ENCODE assay signal across 11 cellular contexts in the genomic region with DNA sequence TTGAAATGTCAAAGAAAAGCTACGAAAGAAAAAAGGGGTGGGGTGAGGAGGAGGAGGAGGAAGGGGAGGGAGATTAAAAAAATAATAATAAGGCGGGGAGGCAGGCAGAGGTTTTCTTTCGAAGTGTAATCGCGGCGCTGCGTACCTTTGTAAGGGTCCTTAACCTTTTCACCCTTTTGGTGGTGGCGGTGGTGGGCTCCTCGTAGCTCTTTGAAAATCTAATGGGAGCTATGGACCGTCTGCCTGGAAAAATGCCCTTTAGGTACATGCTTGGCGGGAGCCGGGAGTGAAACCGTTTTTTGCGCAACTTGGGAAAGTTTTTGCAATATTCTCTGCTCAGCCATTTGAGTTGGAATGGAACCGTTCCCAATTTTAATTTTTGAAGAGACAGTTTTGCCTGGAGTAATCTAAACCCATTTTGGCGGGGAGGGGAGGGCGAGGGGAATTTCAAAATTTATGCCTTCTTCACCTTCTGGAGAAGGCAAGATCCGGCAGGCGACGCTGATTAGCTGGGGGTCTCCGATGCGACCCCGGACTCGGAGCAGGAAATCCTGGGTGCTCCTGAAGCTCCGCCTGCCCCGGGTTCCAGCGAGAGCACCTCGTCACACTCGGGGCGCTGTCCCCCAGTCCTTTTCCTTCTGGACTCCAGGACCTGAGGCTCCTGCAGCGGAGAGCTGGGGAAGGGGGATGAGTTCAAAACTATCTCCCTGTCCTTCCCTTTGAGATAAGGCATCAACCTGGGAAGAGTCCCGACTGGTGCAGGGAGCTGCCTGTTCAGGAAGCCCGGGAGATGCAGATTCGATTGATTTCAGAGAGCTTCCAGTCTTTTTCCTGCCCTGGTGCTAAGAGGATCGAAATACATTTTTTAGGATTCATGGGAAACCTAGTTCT.
DNase-seq lines count a peak whose midpoint lies in the region; ATAC-seq and TF ChIP-seq lines count a peak whose summit lies in the region.
"Had no signal": no experiment of that assay in that cellular context is flagged by ENCODE, and none has a peak within 500 bp of the region (broad histone marks: within the 10 kb centered on the region; RNA-seq: fewer than 3 reads in every experiment).

No MANE protein-coding gene starts in this region.

- H3K79me2 ChIP-seq in fibroblast of lung (ENCODE audit: control insufficient read depth, insufficient read depth, low read length) = no peaks in the 10 kb centered on the region

- H4K20me1 ChIP-seq in IMR-90 (ENCODE audit: insufficient read depth, low read length) (no peaks in the 10 kb centered on the region), fibroblast of lung (ENCODE audit: control insufficient read depth, extremely low read depth, insufficient read depth, low read length) (no peaks in the 10 kb centered on the region)

- H3K23ac ChIP-seq in IMR-90 (ENCODE audit: low read depth, low read length) = peak overlapping the region; percentile 84; the same call in 1 of the 2 replicates

- TF ChIP-seq CTCF in AG10803 (conservative IDR thresholded peaks at IDR 0.05; ENCODE audit: low read length) (no peak), IMR-90 (conservative IDR thresholded peaks at IDR 0.05; ENCODE audit: low read depth, low read length) (no peak), fibroblast of lung (conservative IDR thresholded peaks at IDR 0.05 in 1 of 2, IDR thresholded peaks at IDR 0.05 in 1 of 2; ENCODE audit: low read depth in 1 of 2, low read length in 2 of 2) (no peak), nephron (IDR thresholded peaks at IDR 0.05; ENCODE audit: unreplicated experiment in 3 of 3) (no peak)

- no peaks in the 10 kb centered on the region for H3K4me1 Mint-ChIP-seq in nephron

- peak overlapping the region; percentile 35 for H3K27ac ChIP-seq in IMR-90 (ENCODE audit: insufficient read depth, low read length)
- no peak overlapping the region for H3K27ac ChIP-seq in fibroblast of lung (ENCODE audit: insufficient read depth, low read length)
- H3K27ac ChIP-seq: adrenal gland had no signal

- H2BK120ac ChIP-seq in IMR-90 (ENCODE audit: low read depth, low read length) = peak overlapping the region; percentile 82

- H3K27me3 Mint-ChIP-seq in nephron (ENCODE audit: low read depth) = peaks cover 83% of the 10 kb centered on the region

- peak overlapping the region; percentile 50; the same call in 1 of the 2 replicates for H3K14ac ChIP-seq in IMR-90 (replicated peaks; ENCODE audit: low read depth, low read length)

- 0% methylated on average over 2 of the region's 35 CpGs; no CpG with 5 or more reads in 1 of the 2 experiments for WGBS in IMR-90 (ENCODE audit: extremely low coverage in 2 of 2, insufficient read length in 1 of 2), 2 experiments

- no peak overlapping the region; the same call in 1 of the 2 replicates for H3K4ac ChIP-seq in IMR-90 (ENCODE audit: low read depth, low read length)

- H3K4me1 ChIP-seq in IMR-90 (ENCODE audit: control insufficient read depth, insufficient read depth, low read length) = no peaks in the 10 kb centered on the region; the same call in 1 of the 2 replicates
- H3K4me1 ChIP-seq in fibroblast of lung (ENCODE audit: control insufficient read depth, extremely low read depth, insufficient read depth, low read length) = no peaks in the 10 kb centered on the region

- dilution Hi-C loops in IMR-90 (cut with HindIII; ENCODE audit: low sequenced_read_pairs, unreplicated experiment) = no loop called here

- no peaks in the 10 kb centered on the region for H3K36me3 Mint-ChIP-seq in nephron (ENCODE audit: low read depth)

- H2AK9ac ChIP-seq in IMR-90 (replicated peaks; ENCODE audit: low read depth, low read length, poor library complexity) = peak overlapping the region; percentile 7

- DNase-seq in AG10803 (ENCODE audit: low read depth) (peak; percentile 41), IMR-90 (peak; percentile 56), fibroblast of lung (ENCODE audit: low read depth in 2 of 2) (peak in 1 of 2 donors; percentile 66), left colon (no peak), GM19238 (ENCODE audit: insufficient read length, low spot score) (no peak)
- DNase-seq: activated B cell treated with CpG ODN at 0.5 μM for 24 hours, KG1 had no signal

- peak overlapping the region; percentile 25; the same call in 1 of the 2 replicates for H3K56ac ChIP-seq in IMR-90 (ENCODE audit: extremely low read depth, insufficient read depth, low read length)

- H4K8ac ChIP-seq in IMR-90 (ENCODE audit: low read depth in 2 of 2, low read length in 2 of 2) = peak overlapping the region in 1 of 2 experiments; percentile 26; a peak in 1 of 4 replicates

- ATAC-seq in IMR-90 (ENCODE audit: low read depth) (peak; percentile 19), GM21717 (IDR thresholded peaks at IDR 0.05; ENCODE audit: unreplicated experiment) (no peak), GM21447 (IDR thresholded peaks at IDR 0.05; ENCODE audit: unreplicated experiment) (no peak), left colon (no peak)

- peak overlapping the region; percentile 62 for H3K4me3 ChIP-seq in AG10803 (ENCODE audit: low read length)
- H3K4me3 ChIP-seq in IMR-90 (ENCODE audit: insufficient read depth, low read depth, low read length) = peak overlapping the region; percentile 85
- peak overlapping the region; percentile 51 to 75 (median 64) for H3K4me3 ChIP-seq in fibroblast of lung (replicated peaks in 1 of 4; ENCODE audit: control extremely low read depth in 1 of 4, insufficient read depth in 1 of 4, low read depth in 3 of 4, low read length in 4 of 4)

- H3K9me3 ChIP-seq in IMR-90 (ENCODE audit: control insufficient read depth, insufficient read depth, low read length) = no peaks in the 10 kb centered on the region
- no peaks in the 10 kb centered on the region for H3K9me3 ChIP-seq in fibroblast of lung (ENCODE audit: control insufficient read depth, insufficient read depth, low read depth, low read length)
- H3K9me3 ChIP-seq: adrenal gland had no signal

- H3K9ac ChIP-seq in IMR-90 (ENCODE audit: low read depth, low read length) (peak overlapping the region; percentile 83), fibroblast of lung (ENCODE audit: insufficient read depth, low read length) (no peak overlapping the region)

- no peak overlapping the region for H4K5ac ChIP-seq in IMR-90 (ENCODE audit: low read depth, low read length)

- TF ChIP-seq POLR2A in IMR-90 (IDR thresholded peaks at IDR 0.05; ENCODE audit: low read depth, low read length) = no peak

- peak overlapping the region; percentile 33; the same call in 1 of the 3 replicates for H2BK15ac ChIP-seq in IMR-90 (ENCODE audit: low read depth, low read length)

- H2BK20ac ChIP-seq in IMR-90 (ENCODE audit: low read depth, low read length) = peak overlapping the region; percentile 62

- no peaks in the 10 kb centered on the region for H3K36me3 ChIP-seq in IMR-90 (ENCODE audit: control insufficient read depth, insufficient read depth, low read length)
- H3K36me3 ChIP-seq in fibroblast of lung (ENCODE audit: control insufficient read depth, insufficient read depth, low read length) = no peaks in the 10 kb centered on the region
- H3K36me3 ChIP-seq: adrenal gland had no signal

- peak overlapping the region; percentile 70; the same call in 1 of the 2 replicates for H3K18ac ChIP-seq in IMR-90 (ENCODE audit: low read depth, low read length)

- no peak for TF ChIP-seq RAD21 in IMR-90 (IDR thresholded peaks at IDR 0.05; ENCODE audit: low read length)

- CTCF ChIA-PET in IMR-90 (lab: Yijun Ruan, JAX) = interaction anchor here (0.6 to 1.0 kb wide), 7 partner anchors 11 to 500 kb away, joined by 3 to 6 read pairs (median 4); no protein-coding TSS in a partner anchor

- peaks cover 4% of the 10 kb centered on the region for H3K9me3 Mint-ChIP-seq in nephron
- H3K9me3 Mint-ChIP-seq: activated B cell treated with CpG ODN at 0.5 μM for 24 hours had no signal

- H3K4me3 Mint-ChIP-seq in nephron = peak overlapping the region; percentile 35 to 51 (median 38)
- H3K4me3 Mint-ChIP-seq: activated B cell treated with CpG ODN at 0.5 μM for 24 hours had no signal

- H3K4me2 ChIP-seq in IMR-90 (ENCODE audit: low read depth, low read length) = peak overlapping the region; percentile 92
- peak overlapping the region; percentile 92 for H3K4me2 ChIP-seq in fibroblast of lung (ENCODE audit: extremely low read depth, insufficient read depth, low read length)

- H3K27ac Mint-ChIP-seq in nephron = no peak overlapping the region
- H3K27ac Mint-ChIP-seq: activated B cell treated with CpG ODN at 0.5 μM for 24 hours had no signal

- H3K27me3 ChIP-seq in IMR-90 (ENCODE audit: control insufficient read depth, insufficient read depth, low read length) = peaks cover 28% of the 10 kb centered on the region
- H3K27me3 ChIP-seq in fibroblast of lung (ENCODE audit: control insufficient read depth, insufficient read depth, low read length) = peaks cover 10% of the 10 kb centered on the region

- H4K91ac ChIP-seq in IMR-90 (ENCODE audit: insufficient read depth, low read depth, low read length) = peak overlapping the region; percentile 66

- H3K79me1 ChIP-seq in IMR-90 (ENCODE audit: low read depth in 1 of 2, low read length in 2 of 2) = no peaks in the 10 kb centered on the region; a peak in 1 of 4 replicates

- POLR2A ChIA-PET in IMR-90 (lab: Charles Lee; ENCODE audit: unreplicated experiment) = interaction anchor here (0.5 to 1.4 kb wide), 2 partner anchors 75 to 92 kb away, joined by 3 read pairs; a partner anchor contains a TSS

- no peak overlapping the region for H2AK5ac ChIP-seq in IMR-90 (ENCODE audit: low read depth, low read length)

- no peak overlapping the region for H2BK5ac ChIP-seq in IMR-90 (ENCODE audit: low read depth, low read length, poor library complexity, severe bottlenecking)

- intact Hi-C loops in IMR-90 (cut with micrococcal nuclease) = no loop called here
- intact Hi-C loops in left colon (cut with DNase I, micrococcal nuclease) = no loop called here

- in situ Hi-C loops in IMR-90 (cut with MboI; ENCODE audit: low sequenced_read_pairs) = no loop called here

- no TSS peak for BruUV-seq in IMR-90 (replicated peaks; lab: Mats Ljungman, UMichigan)

- H3K9me1 ChIP-seq in IMR-90 (ENCODE audit: insufficient read depth, low read length) = no peaks in the 10 kb centered on the region

- H2AFZ ChIP-seq in IMR-90 (replicated peaks; ENCODE audit: low read length, poor library complexity) (peak overlapping the region; percentile 90), fibroblast of lung (ENCODE audit: low read length) (peak overlapping the region; percentile 28)

TF ChIP-seq in IMR-90, 13 proteins besides CTCF, POLR2A, EP300 and RAD21 (continues in another document):
- TF ChIP-seq, protein P1, sequence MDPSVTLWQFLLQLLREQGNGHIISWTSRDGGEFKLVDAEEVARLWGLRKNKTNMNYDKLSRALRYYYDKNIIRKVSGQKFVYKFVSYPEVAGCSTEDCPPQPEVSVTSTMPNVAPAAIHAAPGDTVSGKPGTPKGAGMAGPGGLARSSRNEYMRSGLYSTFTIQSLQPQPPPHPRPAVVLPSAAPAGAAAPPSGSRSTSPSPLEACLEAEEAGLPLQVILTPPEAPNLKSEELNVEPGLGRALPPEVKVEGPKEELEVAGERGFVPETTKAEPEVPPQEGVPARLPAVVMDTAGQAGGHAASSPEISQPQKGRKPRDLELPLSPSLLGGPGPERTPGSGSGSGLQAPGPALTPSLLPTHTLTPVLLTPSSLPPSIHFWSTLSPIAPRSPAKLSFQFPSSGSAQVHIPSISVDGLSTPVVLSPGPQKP (IDR thresholded peaks at IDR 0.05; ENCODE audit: borderline replicate concordance, low read depth, low read length) = no peak
- no peak for TF ChIP-seq RFX5 (IDR thresholded peaks at IDR 0.05; ENCODE audit: low read depth, low read length)

Comparison
In these comparisons a context has a peak if more than half of its experiments do, and no peak if none do; other contexts are left out.
1. DNase-seq: peak in AG10803 (single experiment) and IMR-90 (single experiment); none in left colon (0 of 2) and GM19238 (single experiment).
2. Peak in every context shown above with its lines, with median percentiles within 50 percentile points of each other: H3K4me3 ChIP-seq.